Comparison of ENCODE assay signal across 16 cellular contexts in the genomic region with DNA sequence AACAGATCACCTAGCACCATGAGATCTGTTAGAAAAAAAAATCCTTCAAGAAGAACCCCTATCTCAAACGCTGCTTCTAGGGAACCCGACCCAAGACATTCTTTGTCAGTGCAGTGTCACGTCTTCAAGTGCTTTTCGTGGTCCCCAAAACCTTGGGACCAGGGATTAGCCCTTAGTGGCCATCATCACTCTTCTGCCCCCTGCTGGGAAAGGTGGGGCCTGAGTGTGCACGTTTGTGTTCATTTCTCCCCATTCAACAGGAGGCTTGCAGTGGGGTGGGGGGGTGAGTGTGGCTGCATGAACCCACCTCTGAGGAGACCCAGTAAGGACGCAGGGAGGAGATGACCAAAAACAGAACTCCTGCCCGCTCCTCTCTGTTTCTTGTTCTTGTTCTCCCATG. TPM values are rescaled to one million over a fixed set of nuclear protein-coding genes. Genes with fewer than 3 reads are reported as not detected.
DNase-seq lines count a peak whose midpoint lies in the region; ATAC-seq and TF ChIP-seq lines count a peak whose summit lies in the region.
"Had no signal": no experiment of that assay in that cellular context is flagged by ENCODE, and none has a peak within 500 bp of the region (broad histone marks: within the 10 kb centered on the region; RNA-seq: fewer than 3 reads in every experiment).

No MANE protein-coding gene starts in this region.

- intact Hi-C loops in HCT116 (cut with micrococcal nuclease), result no loop called here
- intact Hi-C loops in ascending aorta (cut with DNase I), result no loop called here
- intact Hi-C loops in CD4-positive, alpha-beta memory T cell (cut with micrococcal nuclease), result no loop called here

- H3K27ac Mint-ChIP-seq in WTC11, result no peak overlapping the region
- H3K27ac Mint-ChIP-seq in CD4-positive, alpha-beta memory T cell, result no peak overlapping the region
- H3K27ac Mint-ChIP-seq: brain, progenitor cell of endocrine pancreas had no signal

- BruUV-seq in HCT116 (replicated peaks; lab: Mats Ljungman, UMichigan), result no TSS peak

- H3K9me2 ChIP-seq in HCT116 (ENCODE audit: insufficient read depth), result no peaks in the 10 kb centered on the region

- RAD21 ChIA-PET in HCT116 (lab: Charles Lee; ENCODE audit: low non-redundant PET in 1 of 2, low total read pairs in 2 of 2, uncharacterized antibody in 2 of 2, unreplicated experiment in 2 of 2), result no interaction called here

- no peak overlapping the region for H3K4me3 Mint-ChIP-seq in WTC11
- no peak overlapping the region for H3K4me3 Mint-ChIP-seq in CD4-positive, alpha-beta memory T cell
- H3K4me3 Mint-ChIP-seq: brain had no signal

- no peaks in the 10 kb centered on the region for H4K20me1 ChIP-seq in HCT116 (ENCODE audit: insufficient read depth)

- ATAC-seq in HCT116, result no peak
- ATAC-seq in omental fat pad (ENCODE audit: low FRiP score), result peak; percentile 5
- ATAC-seq in WTC11, result no peak

- peaks cover 0 to 6% of the 10 kb centered on the region in 2 experiments; a peak in 1 of 4 replicates for H3K4me1 ChIP-seq in HCT116 (ENCODE audit: control insufficient read depth in 1 of 2, insufficient read depth in 2 of 2, low read length in 2 of 2)
- H3K4me1 ChIP-seq in ascending aorta, result peaks cover 0 to 19% of the 10 kb centered on the region in 2 donors
- no peaks in the 10 kb centered on the region for H3K4me1 ChIP-seq in CD4-positive, alpha-beta memory T cell (ENCODE audit: insufficient read depth, low read length)

- H3K27me3 ChIP-seq in HCT116 (ENCODE audit: insufficient read depth, low read length) (no peaks in the 10 kb centered on the region), ascending aorta (no peaks in the 10 kb centered on the region)
- H3K27me3 ChIP-seq in CD4-positive, alpha-beta memory T cell (ENCODE audit: insufficient read depth, low read length), result no peaks in the 10 kb centered on the region
- H3K27me3 ChIP-seq: testis had no signal

- H3K36me3 ChIP-seq in HCT116 (ENCODE audit: control insufficient read depth in 1 of 2, insufficient read depth in 2 of 2, low read length in 2 of 2) (no peaks in the 10 kb centered on the region), ascending aorta (no peaks in the 10 kb centered on the region)
- H3K36me3 ChIP-seq in CD4-positive, alpha-beta memory T cell (ENCODE audit: insufficient read depth, low read length), result no peaks in the 10 kb centered on the region

- no peak overlapping the region for H3K4me2 ChIP-seq in HCT116 (ENCODE audit: low read length)

- peaks cover 6% of the 10 kb centered on the region for H3K9me3 Mint-ChIP-seq in WTC11
- no peaks in the 10 kb centered on the region for H3K9me3 Mint-ChIP-seq in CD4-positive, alpha-beta memory T cell

- no peaks in the 10 kb centered on the region for H3K36me3 Mint-ChIP-seq in WTC11
- no peaks in the 10 kb centered on the region for H3K36me3 Mint-ChIP-seq in CD4-positive, alpha-beta memory T cell
- H3K36me3 Mint-ChIP-seq: brain had no signal

- CTCF ChIA-PET in HCT116 (lab: Charles Lee) (no interaction called here), WTC11 (lab: Charles Lee) (no interaction called here)
- CTCF ChIA-PET in CD4-positive, alpha-beta memory T cell (lab: Charles Lee; ENCODE audit: partially characterized antibody), result no interaction called here

- no peak overlapping the region for H2AFZ ChIP-seq in HCT116 (ENCODE audit: low read depth, low read length, poor library complexity, severe bottlenecking)

- POLR2A ChIA-PET in HCT116 (lab: Charles Lee), result no interaction called here
- POLR2A ChIA-PET in WTC11 (lab: Charles Lee), result no interaction called here
- POLR2A ChIA-PET in CD4-positive, alpha-beta memory T cell (lab: Charles Lee; ENCODE audit: partially characterized antibody), result no interaction called here

- no peak for TF ChIP-seq RAD21 in HCT116 (IDR thresholded peaks at IDR 0.05; ENCODE audit: low read depth)

- no peaks in the 10 kb centered on the region; the same call in 1 of the 2 replicates for H3K27me3 Mint-ChIP-seq in WTC11 (ENCODE audit: low read depth)
- H3K27me3 Mint-ChIP-seq in CD4-positive, alpha-beta memory T cell, result peaks cover 16 to 26% of the 10 kb centered on the region in 2 donors

- no peak overlapping the region for H3K27ac ChIP-seq in HCT116 (ENCODE audit: low read depth, low read length)
- H3K27ac ChIP-seq in ascending aorta, result peak overlapping the region; percentile 51
- H3K27ac ChIP-seq in CD4-positive, alpha-beta memory T cell (ENCODE audit: low read depth, low read length), result no peak overlapping the region

- H3K4me1 Mint-ChIP-seq in WTC11, result no peaks in the 10 kb centered on the region
- no peaks in the 10 kb centered on the region for H3K4me1 Mint-ChIP-seq in CD4-positive, alpha-beta memory T cell
- H3K4me1 Mint-ChIP-seq: brain had no signal

- H3K79me2 ChIP-seq in HCT116 (ENCODE audit: insufficient read depth, low read length), result no peaks in the 10 kb centered on the region

- peak; percentile 9 for DNase-seq in activated CD4-positive, alpha-beta T cell treated with anti-CD3 and anti-CD28 coated beads, Interleukin-2, amount 50 U/mL, for 48 hours
- DNase-seq in activated CD4-positive, alpha-beta T cell treated with anti-CD3 and anti-CD28 coated beads, Interleukin-2, amount 50 U/mL, for 4 hours, result no peak
- DNase-seq in HCT116 (ENCODE audit: low read depth, low spot score) (no peak), ascending aorta (ENCODE audit: low spot score in 2 of 2) (no peak), omental fat pad (ENCODE audit: low spot score) (no peak), WTC11 (ENCODE audit: low spot score) (no peak)
- DNase-seq in stimulated activated CD4-positive, alpha-beta T cell treated with anti-CD3 and anti-CD28 coated beads, Interleukin-4, amount 100 ng/mL, for 24 hours, result no peak
- no peak for DNase-seq in CD4-positive, alpha-beta memory T cell
- DNase-seq: activated gamma-delta T cell treated with Interleukin-2 at 50 U/mL for 16 hours; effector CD8-positive, alpha-beta T cell; foreskin melanocyte; NCI-H1048 had no signal

- no peak for TF ChIP-seq POLR2A in HCT116 (IDR thresholded peaks at IDR 0.05; ENCODE audit: borderline replicate concordance, extremely low read depth, insufficient read depth, insufficient read length)

- no peak overlapping the region for H3K9ac ChIP-seq in HCT116 (ENCODE audit: low read length)

- H3K9me3 ChIP-seq in HCT116 (ENCODE audit: control insufficient read depth in 1 of 2, insufficient read depth in 1 of 2, low read depth in 1 of 2, low read length in 2 of 2) (peaks cover 5 to 10% of the 10 kb centered on the region in 2 experiments; a peak in 2 of 4 replicates), ascending aorta (no peaks in the 10 kb centered on the region)
- no peaks in the 10 kb centered on the region for H3K9me3 ChIP-seq in CD4-positive, alpha-beta memory T cell (ENCODE audit: control insufficient read depth in 1 of 2, low read length in 2 of 2)
- H3K9me3 ChIP-seq: testis had no signal

- H3K4me3 ChIP-seq in HCT116 (replicated peaks in 1 of 2; ENCODE audit: low read depth in 1 of 2, low read length in 2 of 2), result no peak overlapping the region
- H3K4me3 ChIP-seq in ascending aorta, result no peak overlapping the region
- no peak overlapping the region for H3K4me3 ChIP-seq in CD4-positive, alpha-beta memory T cell (ENCODE audit: low read length in 2 of 2)
- H3K4me3 ChIP-seq: testis had no signal

- TF ChIP-seq CTCF in HCT116 (IDR thresholded peaks at IDR 0.05 in 2 of 3, conservative IDR thresholded peaks at IDR 0.05 in 1 of 3; ENCODE audit: borderline replicate concordance in 1 of 3, insufficient read depth in 1 of 3, low read depth in 2 of 3, low read length in 2 of 3) (peak in 2 of 3 experiments; percentile 19 to 38; a peak in 1 of 6 replicates), ascending aorta (IDR thresholded peaks at IDR 0.05) (no peak), omental fat pad (IDR thresholded peaks at IDR 0.05) (no peak), WTC11 (IDR thresholded peaks at IDR 0.05) (no peak)

TF ChIP-seq in HCT116, 20 proteins besides CTCF, POLR2A, EP300 and RAD21 (continues in another document):
- no peak for TF ChIP-seq JUND (IDR thresholded peaks at IDR 0.05)
- TF ChIP-seq, protein P1, sequence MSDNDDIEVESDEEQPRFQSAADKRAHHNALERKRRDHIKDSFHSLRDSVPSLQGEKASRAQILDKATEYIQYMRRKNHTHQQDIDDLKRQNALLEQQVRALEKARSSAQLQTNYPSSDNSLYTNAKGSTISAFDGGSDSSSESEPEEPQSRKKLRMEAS (IDR thresholded peaks at IDR 0.05), result no peak
- TF ChIP-seq CEBPB (IDR thresholded peaks at IDR 0.05; ENCODE audit: low read depth), result no peak
- TF ChIP-seq POLR2AphosphoS5 (IDR thresholded peaks at IDR 0.05; ENCODE audit: low read depth, low read length), result no peak
- no peak for TF ChIP-seq EGR1 (IDR thresholded peaks at IDR 0.05; ENCODE audit: low read depth)
- TF ChIP-seq, protein P2, sequence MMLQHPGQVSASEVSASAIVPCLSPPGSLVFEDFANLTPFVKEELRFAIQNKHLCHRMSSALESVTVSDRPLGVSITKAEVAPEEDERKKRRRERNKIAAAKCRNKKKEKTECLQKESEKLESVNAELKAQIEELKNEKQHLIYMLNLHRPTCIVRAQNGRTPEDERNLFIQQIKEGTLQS (IDR thresholded peaks at IDR 0.05), result no peak
- TF ChIP-seq SRF (IDR thresholded peaks at IDR 0.05; ENCODE audit: low read depth), result no peak
- no peak for TF ChIP-seq SP1 (IDR thresholded peaks at IDR 0.05; ENCODE audit: low read depth)
- no peak for TF ChIP-seq EZH2 (IDR thresholded peaks at IDR 0.05)

TF ChIP-seq in WTC11, 78 proteins besides CTCF, POLR2A, EP300 and RAD21 (continues in another document):
- TF ChIP-seq ZNF671 (CRISPR knock-in tag; IDR thresholded peaks at IDR 0.05) (no peak), ZNF138 (CRISPR knock-in tag; conservative IDR thresholded peaks at IDR 0.05) (no peak), CREB1 (CRISPR knock-in tag; IDR thresholded peaks at IDR 0.05) (no peak)
- TF ChIP-seq, protein P3, sequence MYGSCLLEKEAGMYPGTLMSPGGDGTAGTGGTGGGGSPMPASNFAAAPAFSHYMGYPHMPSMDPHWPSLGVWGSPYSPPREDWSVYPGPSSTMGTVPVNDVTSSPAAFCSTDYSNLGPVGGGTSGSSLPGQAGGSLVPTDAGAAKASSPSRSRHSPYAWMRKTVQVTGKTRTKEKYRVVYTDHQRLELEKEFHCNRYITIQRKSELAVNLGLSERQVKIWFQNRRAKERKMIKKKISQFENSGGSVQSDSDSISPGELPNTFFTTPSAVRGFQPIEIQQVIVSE (CRISPR knock-in tag; IDR thresholded peaks at IDR 0.05; ENCODE audit: borderline replicate concordance), result no peak

RNA-seq across cellular contexts. Expression of a gene that starts 15.6 kb away (rescaled TPM):
- total RNA-seq in HCT116 (2021; ENCODE audit: unreplicated experiment) (not detected), ascending aorta (9.4 TPM), omental fat pad (not detected), WTC11 (2021) (0.41 to 0.57 TPM (median 0.48 TPM) in 3 replicates)
- polyA plus RNA-seq in HCT116 (2012), result 0.05 and 0.16 TPM in 2 replicates
- total RNA-seq in CD4-positive, alpha-beta memory T cell, result not detected
- not detected for polyA plus RNA-seq in CD4-positive, alpha-beta memory T cell
- total RNA-seq: H4, progenitor cell of endocrine pancreas had no signal

Comparison
In these comparisons a context has a peak if more than half of its experiments do, and no peak if none do; other contexts are left out.
1. DNase-seq: peak in activated CD4-positive, alpha-beta T cell treated with anti-CD3 and anti-CD28 coated beads, Interleukin-2, amount 50 U/mL, for 48 hours (2 of 2); none in activated CD4-positive, alpha-beta T cell treated with anti-CD3 and anti-CD28 coated beads, Interleukin-2, amount 50 U/mL, for 4 hours (0 of 2), HCT116 (single experiment), ascending aorta (0 of 2), omental fat pad (single experiment), stimulated activated CD4-positive, alpha-beta T cell treated with anti-CD3 and anti-CD28 coated beads, Interleukin-4, amount 100 ng/mL, for 24 hours (single experiment), WTC11 (single experiment) and CD4-positive, alpha-beta memory T cell (0 of 5).
2. H3K27ac ChIP-seq: peak in ascending aorta (2 of 2); none in HCT116 (single experiment) and CD4-positive, alpha-beta memory T cell (single experiment).
3. CTCF ChIP-seq: peak in HCT116 (2 of 3); none in ascending aorta (0 of 3), omental fat pad (0 of 3) and WTC11 (single experiment).